ENCODE assay signal across 23 cellular contexts in genomic region chr5:83570916-83571315, GRCh38.
DNase-seq lines count a peak whose midpoint lies in the region; TF ChIP-seq lines count a peak whose summit lies in the region.
"Had no signal": no experiment of that assay in that cellular context is flagged by ENCODE, and none has a peak within 500 bp of the region (broad histone marks: within the 10 kb centered on the region; RNA-seq: fewer than 3 reads in every experiment).

No MANE protein-coding gene starts in this region.

- intact Hi-C loops in OCI-LY7 (cut with micrococcal nuclease; ENCODE audit: unreplicated experiment), result no loop called here

- TF ChIP-seq EP300 in neural cell (conservative IDR thresholded peaks at IDR 0.05; ENCODE audit: poor library complexity, severe bottlenecking), result no peak
- TF ChIP-seq EP300 in tibial nerve (IDR thresholded peaks at IDR 0.05), result no peak

- peak; percentile 55 for DNase-seq in M059J (ENCODE audit: low read depth)
- DNase-seq in choroid plexus epithelial cell (ENCODE audit: low read depth), result peak; percentile 49
- no peak for DNase-seq in tibial nerve (ENCODE audit: low spot score in 2 of 2)
- DNase-seq in OCI-LY7 (ENCODE audit: low spot score), result no peak
- no peak for DNase-seq in NCI-H1930 (lab: John Stamatoyannopoulos, UW)
- DNase-seq in NCI-H146 treated with DMSO at 0.1 percent for 48 hours (lab: John Stamatoyannopoulos, UW; ENCODE audit: unreplicated experiment), result no peak
- DNase-seq: 8988T; H9; HFFc6; Kasumi-1; MM.1S; NCI-H1048; NCI-H1417 treated with DMSO at 0.1 percent for 48 hours; NCI-H187 treated with DMSO at 0.1 percent for 48 hours; NCI-H226; NCI-H510A treated with DMSO at 0.1 percent for 48 hours; NCI-H748 treated with DMSO at 0.1 percent for 48 hours; NK-92 treated with Interleukin-12 subunit alpha and Interleukin-12 subunit beta, amount 100 ng/mL, for 24 hours had no signal

- H3K9me3 ChIP-seq in neural cell (ENCODE audit: low read length) (no peaks in the 10 kb centered on the region), tibial nerve (peaks cover 0 to 1% (median 0%) of the 10 kb centered on the region in 4 donors), OCI-LY7 (ENCODE audit: low read length) (no peaks in the 10 kb centered on the region)
- H3K9me3 ChIP-seq: SJSA1 had no signal

- H3K9ac ChIP-seq in neural cell (ENCODE audit: low read length), result no peak overlapping the region

- H3K4me1 ChIP-seq in ACC112 (ENCODE audit: control insufficient read depth, insufficient read depth, low read length, unreplicated experiment) (peaks cover 43% of the 10 kb centered on the region), tibial nerve (peaks cover 0 to 12% (median 0%) of the 10 kb centered on the region in 4 donors), OCI-LY7 (ENCODE audit: insufficient read depth, low read length, poor library complexity, severe bottlenecking) (no peaks in the 10 kb centered on the region)

- POLR2A ChIA-PET in OCI-LY7 (lab: Charles Lee), result interaction anchor here (0.7 kb wide), 1 partner anchor 994 kb away, joined by 3 read pairs; no protein-coding TSS in a partner anchor

- CTCF ChIA-PET in OCI-LY7 (lab: Charles Lee; ENCODE audit: unreplicated experiment), result no interaction called here

- H3K4me2 ChIP-seq in neural cell (ENCODE audit: low read length) (no peak overlapping the region), OCI-LY7 (ENCODE audit: low read length) (no peak overlapping the region)

- H3K27ac ChIP-seq in ACC112 (ENCODE audit: low read depth, low read length) (peak overlapping the region; percentile 56), neural cell (ENCODE audit: low read length) (no peak overlapping the region), tibial nerve (no peak overlapping the region), OCI-LY7 (ENCODE audit: low read depth, low read length, poor library complexity, severe bottlenecking) (no peak overlapping the region)
- H3K27ac ChIP-seq: C4-2B, SJSA1 had no signal

- no peaks in the 10 kb centered on the region for H3K9me2 ChIP-seq in neural cell (ENCODE audit: insufficient read depth, low read length)
- no peaks in the 10 kb centered on the region for H3K9me2 ChIP-seq in OCI-LY7 (ENCODE audit: insufficient read depth, low read length)

- H3K4me3 ChIP-seq in ACC112 (ENCODE audit: low read depth, low read length) (no peak overlapping the region), choroid plexus epithelial cell (ENCODE audit: low read depth, low read length) (no peak overlapping the region), neural cell (ENCODE audit: low read length) (no peak overlapping the region), tibial nerve (no peak overlapping the region), OCI-LY7 (ENCODE audit: low read depth, low read length, poor library complexity, severe bottlenecking) (no peak overlapping the region)
- H3K4me3 ChIP-seq: GM12878, SJSA1 had no signal

- peaks cover 3% of the 10 kb centered on the region for H3F3A ChIP-seq in neural cell (ENCODE audit: insufficient read depth, low read length, poor library complexity, severe bottlenecking)

- WGBS in tibial nerve, 2 donors, result 94 to 96% methylated on average over 2 of the region's 2 CpGs

- H3K27me3 ChIP-seq in ACC112 (ENCODE audit: insufficient read depth, low read length) (no peaks in the 10 kb centered on the region), neural cell (ENCODE audit: insufficient read depth, low read depth, low read length) (no peaks in the 10 kb centered on the region), tibial nerve (no peaks in the 10 kb centered on the region)
- H3K27me3 ChIP-seq: SJSA1 had no signal

- H3K79me2 ChIP-seq in ACC112 (ENCODE audit: control insufficient read depth, insufficient read depth, low read length, unreplicated experiment) (no peaks in the 10 kb centered on the region), neural cell (replicated peaks; ENCODE audit: insufficient read depth, low read length) (peaks cover 72% of the 10 kb centered on the region), OCI-LY7 (ENCODE audit: insufficient read depth, low read depth, low read length) (no peaks in the 10 kb centered on the region; the same call in 1 of the 2 replicates)

- no peak for TF ChIP-seq RAD21 in neural cell (conservative IDR thresholded peaks at IDR 0.05)

- no TSS peak for BruUV-seq in OCI-LY7 (replicated peaks; lab: Mats Ljungman, UMichigan)

- no peak for TF ChIP-seq CTCF in choroid plexus epithelial cell (conservative IDR thresholded peaks at IDR 0.05; ENCODE audit: low read depth, low read length)
- no peak for TF ChIP-seq CTCF in neural cell (IDR thresholded peaks at IDR 0.05; ENCODE audit: poor library complexity, severe bottlenecking)
- no peak for TF ChIP-seq CTCF in tibial nerve (IDR thresholded peaks at IDR 0.05)
- no peak for TF ChIP-seq CTCF in OCI-LY7 (conservative IDR thresholded peaks at IDR 0.05; ENCODE audit: low read length)

- H3K36me3 ChIP-seq in ACC112 (ENCODE audit: insufficient read depth, low read length), result peaks cover 26% of the 10 kb centered on the region
- peaks cover 48% of the 10 kb centered on the region for H3K36me3 ChIP-seq in neural cell (ENCODE audit: insufficient read depth, low read length)
- H3K36me3 ChIP-seq in tibial nerve, result peaks cover 0 to 23% (median 0%) of the 10 kb centered on the region in 3 donors
- H3K36me3 ChIP-seq in OCI-LY7 (ENCODE audit: insufficient read depth, low read length), result no peaks in the 10 kb centered on the region

- no peak for TF ChIP-seq POLR2A in tibial nerve (IDR thresholded peaks at IDR 0.05)

- H4K20me1 ChIP-seq in neural cell (ENCODE audit: insufficient read depth) (peaks cover 71% of the 10 kb centered on the region), OCI-LY7 (ENCODE audit: insufficient read depth, low read length) (no peaks in the 10 kb centered on the region)

- H2AFZ ChIP-seq in ACC112 (ENCODE audit: low read length, unreplicated experiment), result no peak overlapping the region
- H2AFZ ChIP-seq in neural cell (ENCODE audit: low read depth, low read length), result no peak overlapping the region
- H2AFZ ChIP-seq in OCI-LY7 (ENCODE audit: low read length), result no peak overlapping the region

TF ChIP-seq in neural cell, 6 proteins besides CTCF, POLR2A, EP300 and RAD21:
- no peak for TF ChIP-seq TAF1 (IDR thresholded peaks at IDR 0.05; ENCODE audit: low read depth)
- peak; percentile 26 for TF ChIP-seq POLR2AphosphoS5 (IDR thresholded peaks at IDR 0.05)
- no peak for TF ChIP-seq SMC3 (conservative IDR thresholded peaks at IDR 0.05; ENCODE audit: poor library complexity)
- TF ChIP-seq MXI1 (conservative IDR thresholded peaks at IDR 0.05; ENCODE audit: poor library complexity, severe bottlenecking), result no peak
TF ChIP-seq in neural cell: peak in this region for 1.

Comparison
In these comparisons a context has a peak if more than half of its experiments do, and no peak if none do; other contexts are left out.
1. DNase-seq: peak in M059J (single experiment) and choroid plexus epithelial cell (single experiment); none in tibial nerve (0 of 2), OCI-LY7 (single experiment), NCI-H1930 (0 of 2) and NCI-H146 treated with DMSO at 0.1 percent for 48 hours (single experiment).